In genomic region chr14:76050797-76051392, GRCh38 we compare ENCODE assay signal across 8 cellular contexts.
DNase-seq lines count a peak whose midpoint lies in the region; ATAC-seq and TF ChIP-seq lines count a peak whose summit lies in the region.

No MANE protein-coding gene starts in this region.

- DNase-seq in EL (peak; percentile 63), LNCaP clone FGC (ENCODE audit: low read depth) (peak; percentile 26), SK-N-DZ (ENCODE audit: low spot score) (peak; percentile 70), cardiac muscle cell (ENCODE audit: low read depth in 1 of 2, low spot score in 1 of 2) (peak; percentile 63 to 76), renal cortical epithelial cell (ENCODE audit: low read depth) (peak; percentile 55), posterior vena cava (ENCODE audit: low spot score) (no peak)
- DNase-seq in activated naive CD8-positive, alpha-beta T cell treated with anti-CD3 and anti-CD28 coated beads, Interleukin-2, amount 50 U/mL, for 24 hours: peak; percentile 55

- TF ChIP-seq CTCF in LNCaP clone FGC (IDR thresholded peaks at IDR 0.05; ENCODE audit: control insufficient read depth, extremely low read depth, insufficient read depth) (peak; percentile 84), cardiac muscle cell (IDR thresholded peaks at IDR 0.05; ENCODE audit: low read depth, low read length) (peak; percentile 67)

- H3K4me1 ChIP-seq in cardiac muscle cell (ENCODE audit: low read depth): no peaks in the 10 kb centered on the region

- no peaks in the 10 kb centered on the region for H3K9me3 Mint-ChIP-seq in activated naive CD8-positive, alpha-beta T cell treated with anti-CD3 and anti-CD28 coated beads, Interleukin-2, amount 50 U/mL, for 24 hours

- no peak overlapping the region for H3K27ac ChIP-seq in cardiac muscle cell

- no peak overlapping the region for H3K4me3 ChIP-seq in LNCaP clone FGC (ENCODE audit: low read depth, low read length)
- no peak overlapping the region for H3K4me3 ChIP-seq in cardiac muscle cell

- ATAC-seq in activated naive CD8-positive, alpha-beta T cell treated with anti-CD3 and anti-CD28 coated beads, Interleukin-2, amount 50 U/mL, for 24 hours: no peak
- no peak for ATAC-seq in HG02885 (IDR thresholded peaks at IDR 0.05; ENCODE audit: poor library complexity, unreplicated experiment)

- H3K27ac Mint-ChIP-seq in activated naive CD8-positive, alpha-beta T cell treated with anti-CD3 and anti-CD28 coated beads, Interleukin-2, amount 50 U/mL, for 24 hours: no peak overlapping the region

- intact Hi-C loops in posterior vena cava (cut with DNase I): loop anchor here in 1 of 2 donors (5.0 to 10.0 kb wide), 2 partner anchors 301 to 334 kb away; no protein-coding TSS in a partner anchor

- no peaks in the 10 kb centered on the region for H3K9me3 ChIP-seq in cardiac muscle cell (ENCODE audit: low read depth)

- no peaks in the 10 kb centered on the region for H3K27me3 ChIP-seq in cardiac muscle cell

- no peak overlapping the region for H3K4me3 Mint-ChIP-seq in activated naive CD8-positive, alpha-beta T cell treated with anti-CD3 and anti-CD28 coated beads, Interleukin-2, amount 50 U/mL, for 24 hours

- H3K36me3 Mint-ChIP-seq in activated naive CD8-positive, alpha-beta T cell treated with anti-CD3 and anti-CD28 coated beads, Interleukin-2, amount 50 U/mL, for 24 hours (ENCODE audit: low read depth): no peaks in the 10 kb centered on the region

- H3K27me3 Mint-ChIP-seq in activated naive CD8-positive, alpha-beta T cell treated with anti-CD3 and anti-CD28 coated beads, Interleukin-2, amount 50 U/mL, for 24 hours: no peaks in the 10 kb centered on the region

- no peaks in the 10 kb centered on the region for H3K36me3 ChIP-seq in cardiac muscle cell

- H3K4me1 Mint-ChIP-seq in activated naive CD8-positive, alpha-beta T cell treated with anti-CD3 and anti-CD28 coated beads, Interleukin-2, amount 50 U/mL, for 24 hours: no peaks in the 10 kb centered on the region
